Comparison of ENCODE assay signal across 9 cellular contexts in the genomic region with DNA sequence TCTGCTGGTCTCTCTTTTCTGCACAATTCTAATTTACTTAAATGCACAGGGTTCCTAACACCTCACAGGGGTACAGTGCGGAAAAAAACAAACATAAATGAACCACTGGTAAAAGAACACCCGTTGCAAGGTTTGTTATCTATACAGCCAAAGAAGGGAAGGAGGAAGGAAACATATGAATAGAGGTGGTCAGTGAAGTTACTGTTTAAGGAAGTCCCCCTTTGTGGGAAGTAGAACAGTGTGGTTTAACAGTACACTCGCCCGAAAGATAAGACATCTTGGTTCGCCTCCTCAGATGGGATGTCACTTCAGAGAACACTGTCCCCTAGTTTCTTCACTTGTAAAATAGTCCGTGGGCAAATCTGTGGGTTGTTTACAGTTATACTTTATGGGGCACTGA. TPM values are rescaled to one million over a fixed set of nuclear protein-coding genes. Genes with fewer than 3 reads are reported as not detected.
DNase-seq lines count a peak whose midpoint lies in the region; ATAC-seq and TF ChIP-seq lines count a peak whose summit lies in the region.
"Had no signal": no experiment of that assay in that cellular context is flagged by ENCODE, and none has a peak within 500 bp of the region (broad histone marks: within the 10 kb centered on the region; RNA-seq: fewer than 3 reads in every experiment).

No MANE protein-coding gene starts in this region.

- H3K4me3 ChIP-seq in brain microvascular endothelial cell (ENCODE audit: low read depth, low read length), result no peak overlapping the region
- H3K4me3 ChIP-seq in heart right ventricle, result no peak overlapping the region

- peak; percentile 93 for DNase-seq in KBM-7
- DNase-seq in inferior parietal cortex (ENCODE audit: extremely low spot score), result peak; percentile 5
- no peak for DNase-seq in nucleus accumbens (lab: John Stamatoyannopoulos, UW)
- DNase-seq in brain microvascular endothelial cell, result no peak
- no peak for DNase-seq in HuH-7.5 (ENCODE audit: low spot score)
- DNase-seq in heart right ventricle, result no peak
- DNase-seq: NCI-H69 had no signal

- ATAC-seq in GM18520 (IDR thresholded peaks at IDR 0.05; ENCODE audit: unreplicated experiment) (peak; percentile 87), HG02623 (IDR thresholded peaks at IDR 0.05; ENCODE audit: unreplicated experiment) (peak; percentile 75), heart right ventricle (no peak)

- in situ Hi-C loops in KBM-7 (cut with MboI; ENCODE audit: low pct_unique_long_range_greater_than_20kb, low sequenced_read_pairs), result no loop called here
- in situ Hi-C loops in brain microvascular endothelial cell (cut with HindIII; ENCODE audit: low pct_ligation_motif_present, low sequenced_read_pairs), result no loop called here

- H3K27ac ChIP-seq in brain microvascular endothelial cell (no peak overlapping the region), heart right ventricle (peak overlapping the region in 1 of 10 donors; percentile 46)

- TF ChIP-seq CTCF in brain microvascular endothelial cell (IDR thresholded peaks at IDR 0.05; ENCODE audit: low read depth, low read length, missing control alignments) (no peak), heart right ventricle (IDR thresholded peaks at IDR 0.05) (no peak)

- H3K4me1 ChIP-seq in heart right ventricle, result peaks cover 0 to 14% (median 0%) of the 10 kb centered on the region in 9 donors

- H3K9me3 ChIP-seq in heart right ventricle, result no peaks in the 10 kb centered on the region

- H3K36me3 ChIP-seq in brain microvascular endothelial cell (replicated peaks) (no peaks in the 10 kb centered on the region), heart right ventricle (no peaks in the 10 kb centered on the region)

- WGBS in heart right ventricle, 2 donors, result 57 to 72% methylated on average over 6 of the region's 6 CpGs

- intact Hi-C loops in heart right ventricle (cut with DNase I), result no loop called here

- H3K27me3 ChIP-seq in brain microvascular endothelial cell (replicated peaks), result no peaks in the 10 kb centered on the region
- no peaks in the 10 kb centered on the region for H3K27me3 ChIP-seq in heart right ventricle

RNA-seq across cellular contexts. Expression of gene TEC, which starts 57.5 kb away (rescaled TPM):
- 1 to 10 TPM; 1.0 to 3.6 (median 2.3) TPM for total RNA-seq in heart right ventricle
- polyA plus RNA-seq in heart right ventricle, result 1 to 10 TPM; 1.1 to 1.7 TPM

Comparison
In these comparisons a context has a peak if more than half of its experiments do, and no peak if none do; other contexts are left out.
1. ATAC-seq: peak in GM18520 (single experiment) and HG02623 (single experiment); none in heart right ventricle (0 of 8).
2. DNase-seq: peak in KBM-7 (single experiment) and inferior parietal cortex (single experiment); none in nucleus accumbens (0 of 56), brain microvascular endothelial cell (single experiment), HuH-7.5 (single experiment) and heart right ventricle (0 of 2).